Comparison of ENCODE assay signal across 22 cellular contexts in the genomic region with DNA sequence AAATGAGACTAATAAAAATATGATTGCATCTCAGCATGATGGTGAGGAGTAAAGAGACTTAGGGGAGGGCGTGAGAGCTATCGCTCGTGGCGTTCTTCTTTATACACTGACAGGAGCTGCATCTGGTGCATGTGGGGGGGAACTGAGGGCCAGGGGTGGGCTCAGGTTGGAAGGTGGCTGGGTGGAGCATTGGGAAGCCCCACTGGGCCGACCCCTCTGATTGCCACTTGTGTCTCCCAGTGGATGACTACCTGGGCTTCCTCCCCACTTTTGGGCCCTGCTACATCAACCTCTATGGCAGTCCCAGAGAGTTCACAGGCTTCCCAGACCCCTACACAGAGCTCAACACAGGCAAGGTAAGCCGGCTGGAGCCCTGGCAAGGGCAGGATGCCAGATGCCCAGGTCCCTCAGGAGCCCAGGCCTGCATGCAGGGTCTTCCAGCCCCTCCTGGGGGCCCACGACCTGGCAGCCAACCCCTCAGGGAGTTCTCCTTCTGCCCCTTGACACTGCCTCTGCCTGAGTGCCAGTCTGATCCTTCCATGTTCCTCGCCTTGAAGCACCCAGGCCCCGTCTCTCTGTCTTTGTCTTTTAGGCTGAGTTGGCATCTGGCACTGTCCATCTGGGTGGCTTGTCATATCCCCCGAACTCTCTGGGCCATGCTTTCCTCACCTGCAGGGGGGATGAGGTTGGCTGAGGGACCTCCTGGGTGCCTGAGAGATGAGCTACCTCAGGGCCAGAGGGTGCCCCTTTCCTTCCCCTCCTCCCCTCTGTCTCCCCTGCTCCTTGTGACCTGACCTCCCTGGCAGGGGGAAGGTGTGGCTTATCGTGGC.
"Had no signal": no experiment of that assay in that cellular context is flagged by ENCODE, and none has a peak within 500 bp of the region (broad histone marks: within the 10 kb centered on the region; RNA-seq: fewer than 3 reads in every experiment).

No MANE protein-coding gene starts in this region.

- H3K27ac ChIP-seq: ascending aorta, cardiac muscle cell, gastroesophageal sphincter, heart left ventricle, left ventricle myocardium inferior, prostate gland, tibial nerve, uterus had no signal

- H3K9me3 ChIP-seq: ascending aorta, gastroesophageal sphincter, heart left ventricle, left ventricle myocardium inferior, mucosa of descending colon, prostate gland, tibial nerve, uterus had no signal

- H3K4me3 ChIP-seq: ascending aorta, cardiac muscle cell, gastroesophageal sphincter, heart left ventricle, left ventricle myocardium inferior, mucosa of descending colon, prostate gland, tibial nerve, uterus had no signal

- ATAC-seq: activated CD8-positive, alpha-beta memory T cell treated with anti-CD3 and anti-CD28 coated beads, Interleukin-2, amount 10 ng/mL, durations not matched to agents 7 days and 5 days; activated CD8-positive, alpha-beta T cell treated with anti-CD3 and anti-CD28 coated beads, Interleukin-2, amount 10 ng/mL, durations not matched to agents 7 days and 5 days; effector memory CD8-positive, alpha-beta T cell; gastroesophageal sphincter; heart left ventricle; mucosa of descending colon; natural killer cell treated with Interleukin-12 subunit alpha and Interleukin-12 subunit beta and Interleukin-15 and Interleukin-18, amount 100 ng/mL, for 72 hours; T-cell had no signal

- H3K4me1 ChIP-seq: ascending aorta, gastroesophageal sphincter, prostate gland, uterus had no signal

- H3K36me3 ChIP-seq: ascending aorta, prostate gland, tibial nerve, uterus had no signal

- DNase-seq: activated B cell treated with CpG ODN at 0.5 μM for 24 hours; activated CD4-positive, alpha-beta T cell treated with anti-CD3 and anti-CD28 coated beads, Interleukin-2, amount 50 U/mL, for 1 hour; activated CD8-positive, alpha-beta memory T cell treated with anti-CD3 and anti-CD28 coated beads, Interleukin-2, amount 10 ng/mL, durations not matched to agents 7 days and 5 days; activated CD8-positive, alpha-beta T cell treated with anti-CD3 and anti-CD28 coated beads, Interleukin-2, amount 10 ng/mL, durations not matched to agents 7 days and 5 days; activated naive CD4-positive, alpha-beta T cell treated with Interleukin-2 at 50 U/mL for 16 hours; activated T-cell treated with anti-CD3 and anti-CD28 coated beads, Interleukin-2, amount 50 U/mL, for 48 hours; cortex of kidney; effector memory CD8-positive, alpha-beta T cell; left ventricle myocardium inferior; retina; stimulated activated naive CD4-positive, alpha-beta T cell treated with Interleukin-2 at 50 U/mL for 16 hours; T-cell; uterus had no signal

- H3K27me3 ChIP-seq: ascending aorta, cardiac muscle cell, gastroesophageal sphincter, heart left ventricle, uterus had no signal

- FAIRE-seq: endothelial cell of umbilical vein had no signal
